ENCODE assay signal across 24 cellular contexts in the genomic region with DNA sequence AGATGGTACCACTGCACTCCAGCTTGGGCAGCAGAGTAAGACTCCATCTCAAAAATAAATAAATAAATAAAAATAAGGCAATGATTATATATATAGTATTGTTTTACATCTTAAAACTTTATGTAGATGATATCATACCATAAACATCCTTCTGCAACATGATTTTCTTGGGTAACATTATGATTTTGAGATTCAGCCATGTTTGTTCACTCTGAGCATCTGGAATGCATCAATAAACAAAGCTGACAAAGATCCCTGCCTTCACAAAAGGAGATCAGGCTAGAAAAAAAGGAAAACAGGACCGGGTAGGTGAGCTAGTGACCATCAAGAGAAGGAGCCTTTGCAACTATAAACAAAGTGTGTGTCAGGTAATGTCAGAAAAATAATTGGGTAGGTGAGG.
"Had no signal": no experiment of that assay in that cellular context is flagged by ENCODE, and none has a peak within 500 bp of the region (broad histone marks: within the 10 kb centered on the region; RNA-seq: fewer than 3 reads in every experiment).

No MANE protein-coding gene starts in this region.

- H3K79me2 ChIP-seq: hepatocyte had no signal

- H3K4me1 Mint-ChIP-seq: mesothelial cell of epicardium, neural progenitor cell had no signal

- H3K4me3 Mint-ChIP-seq: mesothelial cell of epicardium; natural killer cell treated with Interleukin-12 subunit alpha and Interleukin-12 subunit beta and Interleukin-15 and Interleukin-18, amount 100 ng/mL, for 72 hours; neural progenitor cell had no signal

- H2AFZ ChIP-seq: hepatocyte, neural progenitor cell had no signal

- H3K36me3 ChIP-seq: esophagus muscularis mucosa, left ventricle myocardium inferior, lower lobe of right lung, neural progenitor cell, ovary, stomach, thoracic aorta, transverse colon had no signal

- H3K9me3 Mint-ChIP-seq: memory B cell; natural killer cell treated with Interleukin-12 subunit alpha and Interleukin-12 subunit beta and Interleukin-15 and Interleukin-18, amount 100 ng/mL, for 72 hours; neural progenitor cell had no signal

- ATAC-seq: left cardiac atrium; lower lobe of right lung; natural killer cell treated with Interleukin-12 subunit alpha and Interleukin-12 subunit beta and Interleukin-15 and Interleukin-18, amount 100 ng/mL, for 72 hours; right cardiac atrium had no signal

- DNase-seq: effector memory CD4-positive, alpha-beta T cell; foreskin melanocyte; head of caudate nucleus; kidney; left cardiac atrium; left ventricle myocardium inferior; lower lobe of right lung; nucleus accumbens; ovary; right cardiac atrium; small intestine; stimulated activated CD4-positive, alpha-beta T cell treated with anti-CD3 and anti-CD28 coated beads, Interleukin-12 subunit alpha, Interleukin-12 subunit beta, amount 100 ng/mL, for 4 hours; stomach; substantia nigra; transverse colon had no signal

- H3K27me3 Mint-ChIP-seq: natural killer cell treated with Interleukin-12 subunit alpha and Interleukin-12 subunit beta and Interleukin-15 and Interleukin-18, amount 100 ng/mL, for 72 hours; progenitor cell of endocrine pancreas had no signal

- H3K9me3 ChIP-seq: esophagus muscularis mucosa, left ventricle myocardium inferior, lower lobe of right lung, ovary, stomach, thoracic aorta, transverse colon had no signal

- H3K36me3 Mint-ChIP-seq: memory B cell; mesothelial cell of epicardium; natural killer cell treated with Interleukin-12 subunit alpha and Interleukin-12 subunit beta and Interleukin-15 and Interleukin-18, amount 100 ng/mL, for 72 hours; neural progenitor cell had no signal

- H3K4me2 ChIP-seq: hepatocyte, neural progenitor cell had no signal

- H3K27ac Mint-ChIP-seq: memory B cell, mesothelial cell of epicardium, neural progenitor cell, progenitor cell of endocrine pancreas had no signal

- H3K9ac ChIP-seq: neural progenitor cell had no signal

- H3K27me3 ChIP-seq: esophagus muscularis mucosa, hepatocyte, neural progenitor cell, ovary, stomach, transverse colon had no signal

- H3K4me3 ChIP-seq: esophagus muscularis mucosa, hepatocyte, left ventricle myocardium inferior, lower lobe of right lung, neural progenitor cell, ovary, stomach, thoracic aorta, transverse colon had no signal

- H3K27ac ChIP-seq: esophagus muscularis mucosa, hepatocyte, left ventricle myocardium inferior, lower lobe of right lung, neural progenitor cell, ovary, stomach, thoracic aorta, transverse colon had no signal

- H3K4me1 ChIP-seq: left ventricle myocardium inferior, lower lobe of right lung, neural progenitor cell, transverse colon had no signal

- FAIRE-seq: endometrium, kidney, small intestine had no signal
